Comparison of ENCODE assay signal across 15 cellular contexts in the genomic region with DNA sequence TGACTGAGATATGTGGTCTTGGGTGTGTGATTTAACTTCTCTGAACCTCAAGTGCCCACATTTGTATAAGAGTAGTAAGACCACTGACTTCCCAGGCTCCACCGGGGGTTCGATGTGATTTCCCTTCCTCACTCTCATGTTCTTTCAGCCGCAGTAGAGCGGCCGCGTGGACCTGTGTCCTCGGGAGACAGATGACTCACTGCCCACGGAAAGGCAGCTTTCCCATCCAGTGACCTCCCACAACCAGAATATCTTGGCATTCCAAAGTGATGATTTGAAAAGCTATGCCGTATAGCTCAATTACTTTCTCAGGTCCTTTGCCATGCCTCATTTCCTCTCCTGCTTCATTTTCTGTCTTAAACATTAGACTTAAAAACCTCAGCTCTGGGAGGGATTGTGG.
DNase-seq lines count a peak whose midpoint lies in the region; ATAC-seq, FAIRE-seq and TF ChIP-seq lines count a peak whose summit lies in the region.
"Had no signal": no experiment of that assay in that cellular context is flagged by ENCODE, and none has a peak within 500 bp of the region (broad histone marks: within the 10 kb centered on the region; RNA-seq: fewer than 3 reads in every experiment).

No MANE protein-coding gene starts in this region.

- H3K9me3 ChIP-seq in SJCRH30 (replicated peaks): no peaks in the 10 kb centered on the region
- H3K9me3 ChIP-seq in fibroblast of lung (ENCODE audit: control insufficient read depth, insufficient read depth, low read depth, low read length): no peaks in the 10 kb centered on the region

- no peaks in the 10 kb centered on the region for H4K20me1 ChIP-seq in fibroblast of lung (ENCODE audit: control insufficient read depth, extremely low read depth, insufficient read depth, low read length)

- H3K4me1 ChIP-seq in SJCRH30 (peaks cover 6% of the 10 kb centered on the region; the same call in 1 of the 2 replicates), fibroblast of lung (ENCODE audit: control insufficient read depth, extremely low read depth, insufficient read depth, low read length) (peaks cover 21% of the 10 kb centered on the region)

- ATAC-seq in GM18858 (IDR thresholded peaks at IDR 0.05; ENCODE audit: unreplicated experiment): no peak
- ATAC-seq: activated CD8-positive, alpha-beta T cell treated with anti-CD3 and anti-CD28 coated beads, Interleukin-2, amount 10 ng/mL, durations not matched to agents 7 days and 5 days; HCT116 had no signal

- H3K79me2 ChIP-seq in fibroblast of lung (ENCODE audit: control insufficient read depth, insufficient read depth, low read length): no peaks in the 10 kb centered on the region

- H2AFZ ChIP-seq in fibroblast of lung (ENCODE audit: low read length): no peak overlapping the region

- H3K36me3 ChIP-seq in SJCRH30 (peaks cover 70% of the 10 kb centered on the region), fibroblast of lung (ENCODE audit: control insufficient read depth, insufficient read depth, low read length) (peaks cover 18% of the 10 kb centered on the region)

- DNase-seq in EL: peak; percentile 93
- peak; percentile 23 to 37 for DNase-seq in SJCRH30
- peak; percentile 75 to 95 for DNase-seq in fibroblast of lung (ENCODE audit: low read depth in 2 of 2)
- peak; percentile 55 for DNase-seq in pulmonary artery endothelial cell (ENCODE audit: low read depth, low spot score)
- no peak for DNase-seq in NCI-H345 treated with DMSO at 0.1 percent for 48 hours (lab: John Stamatoyannopoulos, UW; ENCODE audit: unreplicated experiment)
- no peak for DNase-seq in D721Med (ENCODE audit: insufficient read length, low spot score)
- DNase-seq in pons (ENCODE audit: low spot score): no peak
- DNase-seq: activated CD8-positive, alpha-beta T cell treated with anti-CD3 and anti-CD28 coated beads, Interleukin-2, amount 10 ng/mL, durations not matched to agents 7 days and 5 days; activated naive CD4-positive, alpha-beta T cell treated with anti-CD3 and anti-CD28 coated beads for 36 hours; Calu3; KG1; NCI-H2081; T-helper 2 cell had no signal

- no peak overlapping the region for H3K9ac ChIP-seq in fibroblast of lung (ENCODE audit: insufficient read depth, low read length)

- TF ChIP-seq CTCF in fibroblast of lung (conservative IDR thresholded peaks at IDR 0.05 in 1 of 2, IDR thresholded peaks at IDR 0.05 in 1 of 2; ENCODE audit: low read depth in 1 of 2, low read length in 2 of 2): no peak
- TF ChIP-seq CTCF in D721Med (IDR thresholded peaks at IDR 0.05; ENCODE audit: insufficient read depth, missing control alignments): no peak

- H3K4me2 ChIP-seq in fibroblast of lung (ENCODE audit: extremely low read depth, insufficient read depth, low read length): peak overlapping the region; percentile 65

- H3K27ac ChIP-seq in SJCRH30: 0 out of 2 replicates have a peak overlapping the region, but pooled peaks have one; percentile 3
- H3K27ac ChIP-seq in fibroblast of lung (ENCODE audit: insufficient read depth, low read length): peak overlapping the region; percentile 68

- no peak overlapping the region for H3K4me3 ChIP-seq in SJCRH30
- no peak overlapping the region for H3K4me3 ChIP-seq in fibroblast of lung (replicated peaks in 1 of 4; ENCODE audit: control extremely low read depth in 1 of 4, insufficient read depth in 1 of 4, low read depth in 3 of 4, low read length in 4 of 4)

- FAIRE-seq in D721Med (lab: Jason Lieb, UNC): no peak

- H3K27me3 ChIP-seq in SJCRH30 (no peaks in the 10 kb centered on the region), fibroblast of lung (ENCODE audit: control insufficient read depth, insufficient read depth, low read length) (no peaks in the 10 kb centered on the region)

Comparison
In these comparisons a context has a peak if more than half of its experiments do, and no peak if none do; other contexts are left out.
1. DNase-seq: peak in EL (single experiment), SJCRH30 (2 of 2), fibroblast of lung (2 of 2) and pulmonary artery endothelial cell (single experiment); none in NCI-H345 treated with DMSO at 0.1 percent for 48 hours (single experiment), D721Med (single experiment) and pons (single experiment).